ENCODE assay signal across 15 cellular contexts in the genomic region with DNA sequence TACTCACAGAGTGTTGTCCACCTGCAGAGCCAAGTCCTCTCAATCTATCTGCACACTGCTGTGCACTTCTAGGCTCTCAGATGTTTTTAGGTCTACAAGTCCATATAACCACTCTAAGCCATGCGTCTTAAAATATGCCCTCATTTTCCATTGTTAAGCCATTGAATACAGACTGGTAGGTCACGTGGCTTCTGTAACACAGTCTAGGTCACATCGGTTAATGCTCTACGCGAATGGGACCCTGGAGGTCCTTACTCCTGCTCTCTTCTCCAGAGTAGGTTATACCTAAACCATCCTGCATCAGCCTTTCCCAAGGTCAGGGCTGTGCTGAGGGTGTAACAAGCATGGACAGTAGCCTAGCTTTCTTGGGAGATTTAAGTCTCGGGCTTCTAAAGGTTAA. TPM values are rescaled to one million over a fixed set of nuclear protein-coding genes. Genes with fewer than 3 reads are reported as not detected.
A peak's percentile ranks its signal among the peaks of the same experiment; 100 is the strongest.
DNase-seq lines count a peak whose midpoint lies in the region; ATAC-seq and TF ChIP-seq lines count a peak whose summit lies in the region.
"Had no signal": no experiment of that assay in that cellular context is flagged by ENCODE, and none has a peak within 500 bp of the region (broad histone marks: within the 10 kb centered on the region; RNA-seq: fewer than 3 reads in every experiment).

No MANE protein-coding gene starts in this region.

- H3K36me3 ChIP-seq in heart left ventricle (peaks cover 0 to under 1% (median 0%) of the 10 kb centered on the region in 9 donors), mucosa of rectum (ENCODE audit: control insufficient read depth in 2 of 2, insufficient read depth in 2 of 2, low read length in 2 of 2) (no peaks in the 10 kb centered on the region), urinary bladder (ENCODE audit: insufficient read depth) (no peaks in the 10 kb centered on the region), tibial artery (peaks cover 0 to 6% (median 0%) of the 10 kb centered on the region in 3 donors)

- WGBS in heart left ventricle, 4 donors = 85 to 95% (median 89%) methylated on average over 6 of the region's 6 CpGs
- 79% methylated on average over 6 of the region's 6 CpGs for WGBS in right cardiac atrium
- WGBS in urinary bladder = 79% methylated on average over 6 of the region's 6 CpGs

- peak overlapping the region; percentile 86 for H3K4me3 Mint-ChIP-seq in activated T-helper 2 cell treated with anti-CD3 and anti-CD28 coated beads, Interferon-gamma antibody, Interleukin-2, Interleukin-4, amounts not matched to agents 10 μg/mL and 5 μg/mL and 100 μg/mL, durations not matched to agents 14 hours and 24 hours and 36 hours (ENCODE audit: low read depth)

- no peak for TF ChIP-seq CTCF in heart left ventricle (IDR thresholded peaks at IDR 0.05)
- no peak for TF ChIP-seq CTCF in tibial artery (IDR thresholded peaks at IDR 0.05)

- ATAC-seq in heart left ventricle = no peak
- no peak for ATAC-seq in right cardiac atrium
- no peak for ATAC-seq in GM21423 (IDR thresholded peaks at IDR 0.05; ENCODE audit: unreplicated experiment)
- ATAC-seq: body of pancreas had no signal

- peaks cover 0 to 5% (median 0%) of the 10 kb centered on the region in 9 donors for H3K27me3 ChIP-seq in heart left ventricle
- H3K27me3 ChIP-seq in right cardiac atrium (ENCODE audit: control insufficient read depth, insufficient read depth) = no peaks in the 10 kb centered on the region
- peaks cover 0 to 3% of the 10 kb centered on the region in 2 donors for H3K27me3 ChIP-seq in mucosa of rectum (ENCODE audit: control insufficient read depth in 2 of 2, insufficient read depth in 2 of 2, low read length in 2 of 2)
- peaks cover 0 to 8% of the 10 kb centered on the region in 2 donors for H3K27me3 ChIP-seq in tibial artery
- H3K27me3 ChIP-seq: body of pancreas had no signal

- peaks cover 79% of the 10 kb centered on the region for H3K36me3 Mint-ChIP-seq in activated T-helper 2 cell treated with anti-CD3 and anti-CD28 coated beads, Interferon-gamma antibody, Interleukin-2, Interleukin-4, amounts not matched to agents 10 μg/mL and 5 μg/mL and 100 μg/mL, durations not matched to agents 14 hours and 24 hours and 36 hours (ENCODE audit: low read depth)

- H3K9ac ChIP-seq in mucosa of rectum (ENCODE audit: low read depth in 1 of 2, low read length in 2 of 2) = peak overlapping the region in 1 of 2 donors; percentile 29

- H3K4me1 ChIP-seq in heart left ventricle (peaks cover 0 to 79% (median 0%) of the 10 kb centered on the region in 12 donors), right cardiac atrium (ENCODE audit: control insufficient read depth, insufficient read depth, low read length) (no peaks in the 10 kb centered on the region), mucosa of rectum (ENCODE audit: control insufficient read depth in 2 of 2, insufficient read depth in 2 of 2, low read length in 2 of 2) (peaks cover 0 to 7% of the 10 kb centered on the region in 2 donors), urinary bladder (ENCODE audit: insufficient read depth) (no peaks in the 10 kb centered on the region), tibial artery (no peaks in the 10 kb centered on the region)
- H3K4me1 ChIP-seq: body of pancreas had no signal

- peak overlapping the region in 2 of 12 donors; percentile 17 to 93 for H3K27ac ChIP-seq in heart left ventricle
- no peak overlapping the region for H3K27ac ChIP-seq in right cardiac atrium (ENCODE audit: low read length)
- H3K27ac ChIP-seq in mucosa of rectum (ENCODE audit: low read depth in 2 of 2, low read length in 2 of 2) = peak overlapping the region; percentile 12 to 19
- no peak overlapping the region for H3K27ac ChIP-seq in urinary bladder (ENCODE audit: low read depth)
- H3K27ac ChIP-seq in tibial artery = no peak overlapping the region
- H3K27ac ChIP-seq: body of pancreas, epithelial cell of prostate had no signal

- H3K27ac Mint-ChIP-seq in activated T-helper 2 cell treated with anti-CD3 and anti-CD28 coated beads, Interferon-gamma antibody, Interleukin-2, Interleukin-4, amounts not matched to agents 10 μg/mL and 5 μg/mL and 100 μg/mL, durations not matched to agents 14 hours and 24 hours and 36 hours = peak overlapping the region; percentile 92

- H3K4me3 ChIP-seq in heart left ventricle (peak overlapping the region in 7 of 12 donors; percentile 10 to 57 (median 32)), right cardiac atrium (ENCODE audit: low read length) (no peak overlapping the region), mucosa of rectum (ENCODE audit: low read length in 2 of 2) (peak overlapping the region in 1 of 2 donors; percentile 29), urinary bladder (ENCODE audit: low read depth, low read length) (peak overlapping the region; percentile 18), tibial artery (peak overlapping the region in 1 of 2 donors; percentile 22)
- H3K4me3 ChIP-seq: body of pancreas had no signal

- TF ChIP-seq POLR2A in heart left ventricle (IDR thresholded peaks at IDR 0.05) = no peak

- H3K4me1 Mint-ChIP-seq in activated T-helper 2 cell treated with anti-CD3 and anti-CD28 coated beads, Interferon-gamma antibody, Interleukin-2, Interleukin-4, amounts not matched to agents 10 μg/mL and 5 μg/mL and 100 μg/mL, durations not matched to agents 14 hours and 24 hours and 36 hours (ENCODE audit: low read depth) = peaks cover 79% of the 10 kb centered on the region

- no peaks in the 10 kb centered on the region for H3K9me3 Mint-ChIP-seq in activated T-helper 2 cell treated with anti-CD3 and anti-CD28 coated beads, Interferon-gamma antibody, Interleukin-2, Interleukin-4, amounts not matched to agents 10 μg/mL and 5 μg/mL and 100 μg/mL, durations not matched to agents 14 hours and 24 hours and 36 hours

- intact Hi-C loops in heart left ventricle (cut with DNase I) = no loop called here
- intact Hi-C loops in right cardiac atrium (cut with DNase I) = no loop called here
- intact Hi-C loops in activated T-helper 2 cell treated with anti-CD3 and anti-CD28 coated beads, Interferon-gamma antibody, Interleukin-2, Interleukin-4, amounts not matched to agents 10 μg/mL and 5 μg/mL and 100 μg/mL, durations not matched to agents 14 hours and 24 hours and 36 hours (cut with micrococcal nuclease) = loop anchor here (1.0 kb wide), 1 partner anchor 23 kb away; no protein-coding TSS in a partner anchor
- intact Hi-C loops in tibial artery (cut with DNase I; ENCODE audit: low total_unique reads) = no loop called here

- H3K9me3 ChIP-seq in heart left ventricle (no peaks in the 10 kb centered on the region), right cardiac atrium (ENCODE audit: control insufficient read depth, low read length) (no peaks in the 10 kb centered on the region), mucosa of rectum (ENCODE audit: control insufficient read depth in 2 of 2, low read length in 2 of 2) (no peaks in the 10 kb centered on the region), tibial artery (no peaks in the 10 kb centered on the region)
- H3K9me3 ChIP-seq: body of pancreas had no signal

- DNase-seq in heart left ventricle (no peak), right cardiac atrium (no peak), NCI-H187 treated with DMSO at 0.1 percent for 48 hours (lab: John Stamatoyannopoulos, UW) (no peak), tibial artery (no peak)
- DNase-seq in activated T-helper 2 cell treated with anti-CD3 and anti-CD28 coated beads, Interferon-gamma antibody, Interleukin-2, Interleukin-4, amounts not matched to agents 10 μg/mL and 5 μg/mL and 100 μg/mL, durations not matched to agents 14 hours and 24 hours and 36 hours (ENCODE audit: low spot score) = no peak
- DNase-seq: body of pancreas, GDM1, mesendoderm, MM.1S had no signal

- no peaks in the 10 kb centered on the region for H3K27me3 Mint-ChIP-seq in activated T-helper 2 cell treated with anti-CD3 and anti-CD28 coated beads, Interferon-gamma antibody, Interleukin-2, Interleukin-4, amounts not matched to agents 10 μg/mL and 5 μg/mL and 100 μg/mL, durations not matched to agents 14 hours and 24 hours and 36 hours (ENCODE audit: low read depth)

RNA-seq across cellular contexts. Expression of a gene that starts 0.8 kb away (rescaled TPM):
- total RNA-seq in heart left ventricle = 10 to 100 TPM in 2 of 9 donors, 1 to 10 TPM in 6, under 1 TPM in 1; 0.90 to 18.4 (median 2.0) TPM
- 1 to 10 TPM; 1.4 to 1.6 TPM for polyA plus RNA-seq in heart left ventricle
- 1 to 10 TPM; 2.3 to 8.0 (median 4.0) TPM for total RNA-seq in right cardiac atrium
- polyA plus RNA-seq in right cardiac atrium = 2.0 TPM
- total RNA-seq in activated T-helper 2 cell treated with anti-CD3 and anti-CD28 coated beads, Interferon-gamma antibody, Interleukin-2, Interleukin-4, amounts not matched to agents 10 μg/mL and 5 μg/mL and 100 μg/mL, durations not matched to agents 14 hours and 24 hours and 36 hours = 377 and 389 TPM in 2 replicates
- 6.5 TPM for total RNA-seq in urinary bladder
- 6.0 TPM for polyA plus RNA-seq in urinary bladder
- total RNA-seq: renal cortical epithelial cell had no signal

RNA-seq across cellular contexts. Expression of a gene that starts 28.2 kb away (rescaled TPM):
- total RNA-seq in heart left ventricle = 1 to 10 TPM; 1.3 to 6.2 (median 3.3) TPM
- polyA plus RNA-seq in heart left ventricle = 1 to 10 TPM; 1.3 to 4.2 TPM
- 1 to 10 TPM; 1.3 to 1.7 (median 1.5) TPM for total RNA-seq in right cardiac atrium
- 0.77 TPM for polyA plus RNA-seq in right cardiac atrium
- total RNA-seq in activated T-helper 2 cell treated with anti-CD3 and anti-CD28 coated beads, Interferon-gamma antibody, Interleukin-2, Interleukin-4, amounts not matched to agents 10 μg/mL and 5 μg/mL and 100 μg/mL, durations not matched to agents 14 hours and 24 hours and 36 hours = 49.5 and 49.7 TPM in 2 replicates
- total RNA-seq in urinary bladder = 4.7 TPM
- 1.4 TPM for polyA plus RNA-seq in urinary bladder

RNA-seq across cellular contexts. Expression of a gene that starts 40.1 kb away (rescaled TPM):
- 10 to 100 TPM in 7 of 9 donors, 1 to 10 TPM in 2; 8.3 to 29.6 (median 13.2) TPM for total RNA-seq in heart left ventricle
- 1 to 10 TPM; 7.4 to 7.7 TPM for polyA plus RNA-seq in heart left ventricle
- 10 to 100 TPM in 1 of 4 donors, 1 to 10 TPM in 3; 8.1 to 18.7 (median 9.0) TPM for total RNA-seq in right cardiac atrium
- polyA plus RNA-seq in right cardiac atrium = 6.4 TPM
- total RNA-seq in activated T-helper 2 cell treated with anti-CD3 and anti-CD28 coated beads, Interferon-gamma antibody, Interleukin-2, Interleukin-4, amounts not matched to agents 10 μg/mL and 5 μg/mL and 100 μg/mL, durations not matched to agents 14 hours and 24 hours and 36 hours = 13.9 and 14.6 TPM in 2 replicates
- 62.8 TPM for total RNA-seq in urinary bladder
- 44.2 TPM for polyA plus RNA-seq in urinary bladder
- total RNA-seq: OCI-LY7 had no signal

RNA-seq across cellular contexts. Expression of a gene that starts 47.6 kb away (rescaled TPM):
- total RNA-seq in heart left ventricle (10 to 100 TPM in 5 of 9 donors, 1 to 10 TPM in 4; 3.6 to 32.5 (median 11.8) TPM), right cardiac atrium (10 to 100 TPM in 1 of 4 donors, 1 to 10 TPM in 3; 2.1 to 11.7 (median 5.5) TPM), urinary bladder (2.7 TPM)
- polyA plus RNA-seq in heart left ventricle (10 to 100 TPM in 1 of 2 donors, 1 to 10 TPM in 1; 5.0 to 17.5 TPM), right cardiac atrium (4.1 TPM), urinary bladder (0.79 TPM)
- 0.02 TPM in 1 of 2 replicates, not detected in the other for total RNA-seq in activated T-helper 2 cell treated with anti-CD3 and anti-CD28 coated beads, Interferon-gamma antibody, Interleukin-2, Interleukin-4, amounts not matched to agents 10 μg/mL and 5 μg/mL and 100 μg/mL, durations not matched to agents 14 hours and 24 hours and 36 hours

Comparison
In these comparisons a context has a peak if more than half of its experiments do, and no peak if none do; other contexts are left out.
1. H3K27ac ChIP-seq: peak in mucosa of rectum (2 of 2); none in right cardiac atrium (single experiment), urinary bladder (single experiment) and tibial artery (0 of 2).
2. RNA of a gene that starts 0.8 kb away (total RNA-seq): 377 to 389 TPM in activated T-helper 2 cell treated with anti-CD3 and anti-CD28 coated beads, Interferon-gamma antibody, Interleukin-2, Interleukin-4, amounts not matched to agents 10 μg/mL and 5 μg/mL and 100 μg/mL, durations not matched to agents 14 hours and 24 hours and 36 hours; 6.5 TPM in urinary bladder (single experiment), 2.3 to 8.0 TPM in right cardiac atrium and 0.90 to 18.4 TPM in heart left ventricle; every median in the first group is over 10 times any median in the second.